In the genomic region with DNA sequence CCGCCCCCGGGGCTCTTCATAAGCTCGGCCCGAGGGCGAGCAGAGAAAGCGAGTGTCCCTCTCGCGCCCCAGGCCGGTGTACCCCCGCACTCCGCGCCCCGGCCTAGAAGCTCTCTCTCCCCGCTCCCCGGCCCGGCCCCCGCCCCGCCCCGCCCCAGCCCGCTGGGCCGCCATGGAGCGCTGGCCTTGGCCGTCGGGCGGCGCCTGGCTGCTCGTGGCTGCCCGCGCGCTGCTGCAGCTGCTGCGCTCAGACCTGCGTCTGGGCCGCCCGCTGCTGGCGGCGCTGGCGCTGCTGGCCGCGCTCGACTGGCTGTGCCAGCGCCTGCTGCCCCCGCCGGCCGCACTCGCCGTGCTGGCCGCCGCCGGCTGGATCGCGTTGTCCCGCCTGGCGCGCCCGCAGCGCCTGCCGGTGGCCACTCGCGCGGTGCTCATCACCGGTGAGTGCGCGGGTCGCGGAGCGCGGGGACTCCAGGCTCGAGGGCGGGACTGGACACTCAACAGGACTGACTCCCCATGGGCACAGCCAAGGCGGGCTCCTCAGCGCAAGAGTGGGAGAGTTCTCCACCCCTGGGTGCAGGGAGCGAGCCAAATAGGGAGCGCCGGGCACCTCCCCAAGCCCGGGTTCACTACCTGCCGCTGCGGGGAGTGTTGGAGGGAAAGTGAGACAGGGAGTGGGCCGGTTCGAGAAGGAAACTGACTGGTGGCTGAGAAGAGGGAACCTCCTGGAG, we compare ENCODE assay signal across 1 cellular context.
TF ChIP-seq lines count a peak whose summit lies in the region.

A gene (plus strand): TSS at position 45 of the 728 bp plus-strand sequence. CDS start 128 bp downstream, at position 173.

TF ChIP-seq in K562, 482 proteins besides CTCF, POLR2A, EP300 and RAD21 (continued from another document):
- TF ChIP-seq, protein P1, sequence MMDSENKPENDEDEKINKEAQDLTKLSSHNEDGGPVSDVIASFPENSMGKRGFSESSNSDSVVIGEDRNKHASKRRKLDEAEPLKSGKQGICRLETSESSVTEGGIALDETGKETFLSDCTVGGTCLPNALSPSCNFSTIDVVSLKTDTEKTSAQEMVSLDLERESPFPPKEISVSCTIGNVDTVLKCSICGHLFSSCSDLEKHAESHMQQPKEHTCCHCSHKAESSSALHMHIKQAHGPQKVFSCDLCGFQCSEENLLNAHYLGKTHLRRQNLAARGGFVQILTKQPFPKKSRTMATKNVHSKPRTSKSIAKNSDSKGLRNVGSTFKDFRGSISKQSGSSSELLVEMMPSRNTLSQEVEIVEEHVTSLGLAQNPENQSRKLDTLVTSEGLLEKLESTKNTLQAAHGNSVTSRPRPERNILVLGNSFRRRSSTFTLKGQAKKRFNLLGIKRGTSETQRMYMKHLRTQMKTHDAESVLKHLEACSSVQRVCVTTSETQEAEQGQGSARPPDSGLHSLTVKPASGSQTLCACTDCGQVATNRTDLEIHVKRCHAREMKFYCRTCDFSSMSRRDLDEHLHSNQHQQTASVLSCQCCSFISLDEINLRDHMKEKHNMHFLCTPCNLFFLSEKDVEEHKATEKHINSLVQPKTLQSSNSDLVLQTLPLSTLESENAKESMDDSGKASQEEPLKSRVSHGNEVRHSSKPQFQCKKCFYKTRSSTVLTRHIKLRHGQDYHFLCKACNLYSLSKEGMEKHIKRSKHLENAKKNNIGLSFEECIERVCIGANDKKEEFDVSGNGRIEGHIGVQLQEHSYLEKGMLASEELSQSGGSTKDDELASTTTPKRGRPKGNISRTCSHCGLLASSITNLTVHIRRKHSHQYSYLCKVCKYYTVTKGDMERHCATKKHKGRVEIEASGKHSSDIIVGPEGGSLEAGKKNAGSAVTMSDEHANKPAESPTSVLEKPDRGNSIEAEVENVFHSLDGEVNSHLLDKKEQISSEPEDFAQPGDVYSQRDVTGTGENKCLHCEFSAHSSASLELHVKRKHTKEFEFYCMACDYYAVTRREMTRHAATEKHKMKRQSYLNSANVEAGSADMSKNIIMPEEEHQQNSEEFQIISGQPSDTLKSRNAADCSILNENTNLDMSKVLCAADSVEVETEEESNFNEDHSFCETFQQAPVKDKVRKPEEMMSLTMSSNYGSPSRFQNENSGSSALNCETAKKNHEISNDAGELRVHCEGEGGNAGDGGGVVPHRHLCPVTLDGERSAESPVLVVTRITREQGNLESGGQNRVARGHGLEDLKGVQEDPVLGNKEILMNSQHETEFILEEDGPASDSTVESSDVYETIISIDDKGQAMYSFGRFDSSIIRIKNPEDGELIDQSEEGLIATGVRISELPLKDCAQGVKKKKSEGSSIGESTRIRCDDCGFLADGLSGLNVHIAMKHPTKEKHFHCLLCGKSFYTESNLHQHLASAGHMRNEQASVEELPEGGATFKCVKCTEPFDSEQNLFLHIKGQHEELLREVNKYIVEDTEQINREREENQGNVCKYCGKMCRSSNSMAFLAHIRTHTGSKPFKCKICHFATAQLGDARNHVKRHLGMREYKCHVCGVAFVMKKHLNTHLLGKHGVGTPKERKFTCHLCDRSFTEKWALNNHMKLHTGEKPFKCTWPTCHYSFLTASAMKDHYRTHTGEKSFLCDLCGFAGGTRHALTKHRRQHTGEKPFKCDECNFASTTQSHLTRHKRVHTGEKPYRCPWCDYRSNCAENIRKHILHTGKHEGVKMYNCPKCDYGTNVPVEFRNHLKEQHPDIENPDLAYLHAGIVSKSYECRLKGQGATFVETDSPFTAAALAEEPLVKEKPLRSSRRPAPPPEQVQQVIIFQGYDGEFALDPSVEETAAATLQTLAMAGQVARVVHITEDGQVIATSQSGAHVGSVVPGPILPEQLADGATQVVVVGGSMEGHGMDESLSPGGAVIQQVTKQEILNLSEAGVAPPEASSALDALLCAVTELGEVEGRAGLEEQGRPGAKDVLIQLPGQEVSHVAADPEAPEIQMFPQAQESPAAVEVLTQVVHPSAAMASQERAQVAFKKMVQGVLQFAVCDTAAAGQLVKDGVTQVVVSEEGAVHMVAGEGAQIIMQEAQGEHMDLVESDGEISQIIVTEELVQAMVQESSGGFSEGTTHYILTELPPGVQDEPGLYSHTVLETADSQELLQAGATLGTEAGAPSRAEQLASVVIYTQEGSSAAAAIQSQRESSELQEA (IDR thresholded peaks at IDR 0.05; ENCODE audit: low read depth): no peak
- TF ChIP-seq KDM4B (IDR thresholded peaks at IDR 0.05; ENCODE audit: borderline replicate concordance in 2 of 2, low read depth in 1 of 2): no peak
- TF ChIP-seq ZNF146 (CRISPR knock-in tag; IDR thresholded peaks at IDR 0.05; ENCODE audit: unreplicated experiment): no peak
- TF ChIP-seq PCBP2 (IDR thresholded peaks at IDR 0.05; ENCODE audit: low read depth, low read length, poor library complexity, severe bottlenecking): no peak
